Comparison of ENCODE assay signal across 9 cellular contexts in the genomic region with DNA sequence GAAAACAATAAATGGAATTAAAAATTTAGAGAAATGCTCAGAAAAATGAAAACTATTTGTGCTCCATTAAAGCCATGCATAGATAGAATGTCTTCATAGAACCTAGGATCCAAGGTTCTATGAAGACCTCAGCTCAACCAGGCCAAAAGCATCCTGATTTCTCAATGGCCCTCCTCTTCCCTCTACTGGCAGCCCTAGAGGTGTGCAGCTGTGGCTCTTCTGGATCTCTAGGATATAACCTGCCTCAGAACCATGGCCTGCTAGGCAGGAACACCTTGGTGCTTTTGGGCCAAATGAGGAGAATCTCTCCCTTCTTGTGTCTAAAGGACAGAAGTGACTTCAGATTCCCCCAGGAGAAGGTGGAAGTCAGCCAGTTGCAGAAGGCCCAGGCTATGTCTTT. TPM values are rescaled to one million over a fixed set of nuclear protein-coding genes. Genes with fewer than 3 reads are reported as not detected.
DNase-seq lines count a peak whose midpoint lies in the region; ATAC-seq, FAIRE-seq and TF ChIP-seq lines count a peak whose summit lies in the region.
"Had no signal": no experiment of that assay in that cellular context is flagged by ENCODE, and none has a peak within 500 bp of the region (broad histone marks: within the 10 kb centered on the region; RNA-seq: fewer than 3 reads in every experiment).

No MANE protein-coding gene starts in this region.

- H3K4ac ChIP-seq in mesenchymal stem cell (ENCODE audit: low read depth in 1 of 2, low read length in 2 of 2), result no peak overlapping the region

- no peak overlapping the region for H3K14ac ChIP-seq in mesenchymal stem cell (ENCODE audit: low read length in 2 of 2)

- no peak overlapping the region for H3K18ac ChIP-seq in mesenchymal stem cell (ENCODE audit: low read depth in 1 of 2, low read length in 2 of 2)

- no peak overlapping the region for H3K23ac ChIP-seq in mesenchymal stem cell (ENCODE audit: low read length in 2 of 2)

- peak; percentile 69 for TF ChIP-seq CTCF in AG04450 (IDR thresholded peaks at IDR 0.05; ENCODE audit: low read depth, low read length)
- TF ChIP-seq CTCF in GM12873 (IDR thresholded peaks at IDR 0.05; ENCODE audit: insufficient read depth, low read depth, low read length, missing control alignments), result peak; percentile 87
- TF ChIP-seq CTCF in bronchial epithelial cell (IDR thresholded peaks at IDR 0.05; ENCODE audit: insufficient read depth, low read length, severe bottlenecking), result peak; percentile 64

- H3K27ac ChIP-seq in AG04450 (ENCODE audit: low read depth, low read length) (no peak overlapping the region), mesenchymal stem cell (ENCODE audit: low read length, poor library complexity, severe bottlenecking) (no peak overlapping the region)

- no peaks in the 10 kb centered on the region for H3K36me3 ChIP-seq in bronchial epithelial cell (ENCODE audit: control insufficient read depth, insufficient read depth, low read length)
- peaks cover 0 to 35% of the 10 kb centered on the region in 2 experiments for H3K36me3 ChIP-seq in mesenchymal stem cell (ENCODE audit: control insufficient read depth in 1 of 2, insufficient read depth in 2 of 2, low read depth in 1 of 2, low read length in 2 of 2)
- H3K36me3 ChIP-seq: HAP-1 had no signal

- H3K9me3 ChIP-seq in AG04450 (ENCODE audit: control insufficient read depth, insufficient read depth, low read length) (no peaks in the 10 kb centered on the region), mesenchymal stem cell (ENCODE audit: control insufficient read depth, low read length) (no peaks in the 10 kb centered on the region)
- H3K9me3 ChIP-seq: HAP-1 had no signal

- H3K79me1 ChIP-seq in mesenchymal stem cell (replicated peaks; ENCODE audit: low read length, poor library complexity, severe bottlenecking), result no peaks in the 10 kb centered on the region

- H2AFZ ChIP-seq in mesenchymal stem cell (ENCODE audit: low read depth, low read length), result no peak overlapping the region

- H4K8ac ChIP-seq in mesenchymal stem cell (ENCODE audit: low read length), result no peak overlapping the region

- no peak overlapping the region for H3K9ac ChIP-seq in mesenchymal stem cell (ENCODE audit: low read length)

- H3K27me3 ChIP-seq in AG04450 (ENCODE audit: control insufficient read depth, insufficient read depth, low read length), result no peaks in the 10 kb centered on the region
- H3K27me3 ChIP-seq in bronchial epithelial cell (ENCODE audit: control insufficient read depth, insufficient read depth, low read length), result no peaks in the 10 kb centered on the region
- no peaks in the 10 kb centered on the region for H3K27me3 ChIP-seq in mesenchymal stem cell (ENCODE audit: control insufficient read depth in 1 of 2, insufficient read depth in 1 of 2, low read length in 2 of 2)

- no peak overlapping the region for H3K4me2 ChIP-seq in mesenchymal stem cell (ENCODE audit: low read length, poor library complexity, severe bottlenecking)

- no peak overlapping the region for H2BK5ac ChIP-seq in mesenchymal stem cell (ENCODE audit: low read depth, low read length, poor library complexity, severe bottlenecking)

- no peak overlapping the region for H2BK15ac ChIP-seq in mesenchymal stem cell (ENCODE audit: low read depth, poor library complexity, severe bottlenecking)

- no peak overlapping the region for H2BK120ac ChIP-seq in mesenchymal stem cell (ENCODE audit: low read depth, low read length)

- peak; percentile 98 for ATAC-seq in HG02759 (IDR thresholded peaks at IDR 0.05; ENCODE audit: unreplicated experiment)

- no peaks in the 10 kb centered on the region for H3K4me1 ChIP-seq in mesenchymal stem cell (ENCODE audit: control insufficient read depth, insufficient read depth, low read depth, low read length)
- H3K4me1 ChIP-seq: HAP-1 had no signal

- no peak overlapping the region for H2BK12ac ChIP-seq in mesenchymal stem cell (ENCODE audit: low read length in 2 of 2)

- no peak for FAIRE-seq in bronchial epithelial cell (lab: Jason Lieb, UNC)

- in situ Hi-C loops in ACHN (cut with HindIII; ENCODE audit: low pct_ligation_motif_present, low pct_unique_long_range_greater_than_20kb, low sequenced_read_pairs), result no loop called here

- H4K91ac ChIP-seq in mesenchymal stem cell (ENCODE audit: low read length), result no peak overlapping the region

- DNase-seq in AG04450 (ENCODE audit: low read depth, low spot score), result no peak
- peak; percentile 9 for DNase-seq in NCI-H226
- no peak for DNase-seq in bronchial epithelial cell (ENCODE audit: low read depth)
- DNase-seq in mesenchymal stem cell, result peak; percentile 38
- DNase-seq in NCI-H345 (lab: John Stamatoyannopoulos, UW), result no peak
- no peak for DNase-seq in ACHN

- CTCF ChIA-PET in AG04450 (lab: Charles Lee), result interaction anchor here (0.7 to 4.5 kb wide), 20 partner anchors 8 to 336 kb away, joined by 3 to 53 read pairs (median 4); a partner anchor contains a TSS

- POLR2A ChIA-PET in AG04450 (lab: Yijun Ruan, JAX), result no interaction called here

- H2AK5ac ChIP-seq in mesenchymal stem cell (ENCODE audit: low read length, severe bottlenecking), result no peak overlapping the region

- H3K4me3 ChIP-seq in AG04450 (ENCODE audit: low read depth, low read length) (no peak overlapping the region), bronchial epithelial cell (ENCODE audit: low read depth, low read length) (no peak overlapping the region), mesenchymal stem cell (ENCODE audit: insufficient read depth in 1 of 2, low read depth in 1 of 2, low read length in 2 of 2) (no peak overlapping the region)
- H3K4me3 ChIP-seq: HAP-1 had no signal

RNA-seq across cellular contexts. Expression of a gene that starts 15.1 kb away (rescaled TPM):
- not detected in 2 replicates for polyA plus RNA-seq in AG04450 (2011; rRNA removed)
- not detected in 2 replicates for polyA minus RNA-seq in AG04450 (2011; rRNA and poly(A)+ RNA removed)
- total RNA-seq in bronchial epithelial cell, result not detected in 2 replicates
- polyA plus RNA-seq in mesenchymal stem cell (2013, experiment 1 of 2), result not detected
- not detected for polyA plus RNA-seq in mesenchymal stem cell (2013, experiment 2 of 2)

RNA-seq across cellular contexts. Expression of a gene that starts 26.8 kb away (rescaled TPM):
- 0.52 and 0.67 TPM in 2 replicates for polyA plus RNA-seq in AG04450 (2011; rRNA removed)
- polyA minus RNA-seq in AG04450 (2011; rRNA and poly(A)+ RNA removed), result 0.46 and 1.7 TPM in 2 replicates
- total RNA-seq in bronchial epithelial cell, result 4.0 and 12.4 TPM in 2 replicates
- not detected for polyA plus RNA-seq in mesenchymal stem cell (2013, experiment 1 of 2)
- polyA plus RNA-seq in mesenchymal stem cell (2013, experiment 2 of 2), result 0.03 TPM

RNA-seq across cellular contexts. Expression of a gene that starts 46.4 kb away (rescaled TPM):
- polyA plus RNA-seq in AG04450 (2011; rRNA removed), result not detected in 2 replicates
- polyA minus RNA-seq in AG04450 (2011; rRNA and poly(A)+ RNA removed), result not detected in 2 replicates
- not detected in 2 replicates for total RNA-seq in bronchial epithelial cell
- polyA plus RNA-seq in mesenchymal stem cell (2013, experiment 1 of 2), result not detected
- polyA plus RNA-seq in mesenchymal stem cell (2013, experiment 2 of 2), result not detected

Comparison
In these comparisons a context has a peak if more than half of its experiments do, and no peak if none do; other contexts are left out.
1. DNase-seq: peak in NCI-H226 (single experiment) and mesenchymal stem cell (single experiment); none in AG04450 (single experiment), bronchial epithelial cell (single experiment), NCI-H345 (single experiment) and ACHN (single experiment).
2. Peak in every context shown above with its lines, with median percentiles within 50 percentile points of each other: CTCF ChIP-seq.